Comparison of ENCODE assay signal across 19 cellular contexts in genomic region chr9:33438926-33439511, GRCh38. TPM values are rescaled to one million over a fixed set of nuclear protein-coding genes. Genes with fewer than 3 reads are reported as not detected.
"Had no signal": no experiment of that assay in that cellular context is flagged by ENCODE, and none has a peak within 500 bp of the region (broad histone marks: within the 10 kb centered on the region; RNA-seq: fewer than 3 reads in every experiment).

No MANE protein-coding gene starts in this region.

- H3K4me3 Mint-ChIP-seq: mesothelial cell of epicardium, neural crest cell had no signal

- H3K4me1 ChIP-seq: psoas muscle, tibial artery had no signal

- DNase-seq: activated CD4-positive, alpha-beta T cell treated with anti-CD3 and anti-CD28 coated beads, Interleukin-2, amount 50 U/mL, for 1 hour; activated naive CD4-positive, alpha-beta T cell; activated T-cell treated with anti-CD3 and anti-CD28 coated beads for 4 hours; dorsolateral prefrontal cortex; lower lobe of right lung; psoas muscle; stimulated activated CD4-positive, alpha-beta T cell treated with anti-CD3 and anti-CD28 coated beads, Interleukin-12 subunit alpha, Interleukin-12 subunit beta, amount 100 ng/mL, for 4 hours; stimulated activated CD4-positive, alpha-beta T cell treated with anti-CD3 and anti-CD28 coated beads, Interleukin-2, amount 100 ng/mL, for 24 hours; SW 1271; tibial artery had no signal

- H3K4me1 Mint-ChIP-seq: neural crest cell had no signal

- H3K36me3 Mint-ChIP-seq: mesothelial cell of epicardium had no signal

- H3K27ac ChIP-seq: dorsolateral prefrontal cortex, esophagus muscularis mucosa, lower lobe of right lung, psoas muscle, tibial artery, vagina had no signal

- H3K36me3 ChIP-seq: vagina had no signal

- H3K9me3 ChIP-seq: esophagus muscularis mucosa, lower lobe of right lung, psoas muscle, tibial artery, vagina had no signal

- H3K27me3 ChIP-seq: vagina had no signal

- H3K9me3 Mint-ChIP-seq: mesothelial cell of epicardium, neural crest cell had no signal

- ATAC-seq: activated CD4-positive, CD25-positive, alpha-beta regulatory T cell treated with anti-CD3 and anti-CD28 coated beads, Interleukin-2, amount 50 U/mL, for 24 hours; psoas muscle; sciatic nerve had no signal

- H3K4me3 ChIP-seq: dorsolateral prefrontal cortex, esophagus muscularis mucosa, lower lobe of right lung, psoas muscle, tibial artery, vagina had no signal

- H3K27ac Mint-ChIP-seq: mesothelial cell of epicardium had no signal

RNA-seq across cellular contexts. Expression of gene AQP7, which starts 36.7 kb away (rescaled TPM):
- total RNA-seq: activated CD8-positive, alpha-beta memory T cell treated with anti-CD3 and anti-CD28 coated beads for 36 hours; fibroblast of villous mesenchyme; osteocyte had no signal
